Comparison of ENCODE assay signal across 25 cellular contexts in the genomic region with DNA sequence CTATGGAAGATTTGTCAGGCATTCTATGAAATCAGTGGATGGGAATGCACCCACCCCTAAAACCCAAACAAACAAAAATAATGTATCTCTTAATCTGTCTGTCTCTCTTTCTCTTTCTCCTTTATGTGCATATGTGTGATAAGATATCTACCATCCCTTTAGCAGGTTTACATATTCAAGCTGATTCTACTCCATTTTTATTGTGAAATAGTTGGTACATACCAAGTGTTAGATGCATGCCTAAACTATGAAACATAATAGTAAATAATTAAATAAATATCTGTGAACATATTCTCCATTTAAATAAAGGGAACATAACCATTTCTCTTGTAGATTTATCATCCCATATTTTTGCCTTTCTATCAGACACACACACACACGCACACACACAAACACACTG.
"Had no signal": no experiment of that assay in that cellular context is flagged by ENCODE, and none has a peak within 500 bp of the region (broad histone marks: within the 10 kb centered on the region; RNA-seq: fewer than 3 reads in every experiment).

No MANE protein-coding gene starts in this region.

- H3K27me3 Mint-ChIP-seq: activated CD4-positive, alpha-beta memory T cell treated with anti-CD3 and anti-CD28 coated beads for 36 hours; activated CD4-positive, alpha-beta T cell treated with anti-CD3 and anti-CD28 coated beads, Interleukin-2, amount 10 ng/mL, durations not matched to agents 7 days and 5 days; activated naive CD8-positive, alpha-beta T cell; activated T-helper 17 cell treated with anti-CD3 and anti-CD28 coated beads, Interleukin-2, amount 50 U/mL, for 72 hours; central memory CD8-positive, alpha-beta T cell had no signal

- H3K27ac ChIP-seq: breast epithelium, SK-N-MC, VCaP had no signal

- DNase-seq: activated CD4-positive, alpha-beta memory T cell treated with anti-CD3 and anti-CD28 coated beads for 36 hours; activated CD4-positive, alpha-beta T cell treated with anti-CD3 and anti-CD28 coated beads, Interleukin-2, amount 10 ng/mL, durations not matched to agents 7 days and 5 days; activated CD4-positive, CD25-positive, alpha-beta regulatory T cell; activated CD8-positive, alpha-beta memory T cell treated with anti-CD3 and anti-CD28 coated beads for 24 hours; activated gamma-delta T cell; activated naive CD4-positive, alpha-beta T cell treated with anti-CD3 and anti-CD28 coated beads for 36 hours; activated T-cell treated with anti-CD3 and anti-CD28 coated beads for 4 hours; activated T-cell treated with anti-CD3 and anti-CD28 coated beads, Interleukin-2, amount 50 U/mL, for 48 hours; anterior cingulate cortex; KG1; MV-4-11; NCI-H1092 treated with DMSO at 0.1 percent for 48 hours; NCI-H1417 treated with DMSO at 0.1 percent for 48 hours; NCI-H1694 treated with DMSO at 0.1 percent for 48 hours; NCI-H2081; NCI-H446; NCI-H524; PC-3; T-helper 1 cell had no signal

- H3K4me3 ChIP-seq: breast epithelium, SK-N-MC had no signal

- H3K4me3 Mint-ChIP-seq: activated CD4-positive, alpha-beta memory T cell treated with anti-CD3 and anti-CD28 coated beads for 36 hours; activated CD4-positive, alpha-beta T cell treated with anti-CD3 and anti-CD28 coated beads, Interleukin-2, amount 10 ng/mL, durations not matched to agents 7 days and 5 days; activated naive CD4-positive, alpha-beta T cell treated with anti-CD3 and anti-CD28 coated beads for 36 hours; activated naive CD8-positive, alpha-beta T cell; activated T-helper 17 cell treated with anti-CD3 and anti-CD28 coated beads, Interleukin-2, amount 50 U/mL, for 72 hours; central memory CD8-positive, alpha-beta T cell had no signal

- H3K27me3 ChIP-seq: breast epithelium had no signal

- H3K4me1 ChIP-seq: breast epithelium had no signal

- H3K4me1 Mint-ChIP-seq: activated CD4-positive, alpha-beta T cell treated with anti-CD3 and anti-CD28 coated beads, Interleukin-2, amount 10 ng/mL, durations not matched to agents 7 days and 5 days; activated T-helper 17 cell treated with anti-CD3 and anti-CD28 coated beads, Interleukin-2, amount 50 U/mL, for 72 hours; central memory CD8-positive, alpha-beta T cell had no signal

- H3K36me3 ChIP-seq: breast epithelium had no signal

- H3K27ac Mint-ChIP-seq: activated CD4-positive, alpha-beta memory T cell treated with anti-CD3 and anti-CD28 coated beads for 36 hours; activated CD4-positive, alpha-beta T cell treated with anti-CD3 and anti-CD28 coated beads, Interleukin-2, amount 10 ng/mL, durations not matched to agents 7 days and 5 days; activated naive CD4-positive, alpha-beta T cell treated with anti-CD3 and anti-CD28 coated beads for 36 hours; activated naive CD8-positive, alpha-beta T cell; activated T-helper 17 cell treated with anti-CD3 and anti-CD28 coated beads, Interleukin-2, amount 50 U/mL, for 72 hours had no signal

- H3K36me3 Mint-ChIP-seq: activated CD4-positive, alpha-beta memory T cell treated with anti-CD3 and anti-CD28 coated beads for 36 hours; activated naive CD8-positive, alpha-beta T cell had no signal

- ATAC-seq: activated T-helper 17 cell treated with anti-CD3 and anti-CD28 coated beads, Interleukin-2, amount 50 U/mL, for 72 hours; PC-3 had no signal
